In genomic region chrX:136778020-136778419, GRCh38 we compare ENCODE assay signal across 19 cellular contexts. TPM values are rescaled to one million over a fixed set of nuclear protein-coding genes. Genes with fewer than 3 reads are reported as not detected.
DNase-seq lines count a peak whose midpoint lies in the region; ATAC-seq, FAIRE-seq and TF ChIP-seq lines count a peak whose summit lies in the region.
"Had no signal": no experiment of that assay in that cellular context is flagged by ENCODE, and none has a peak within 500 bp of the region (broad histone marks: within the 10 kb centered on the region; RNA-seq: fewer than 3 reads in every experiment).

No MANE protein-coding gene starts in this region.

- H3K9ac ChIP-seq in GM12878 (ENCODE audit: control insufficient read depth, insufficient read depth, low read length) (no peak overlapping the region), subcutaneous abdominal adipose tissue (ENCODE audit: low read length in 5 of 5) (no peak overlapping the region)

- RAD21 ChIA-PET in GM12878 (lab: Charles Lee; ENCODE audit: unreplicated experiment), result interaction anchor here (2.4 kb wide), 1 partner anchor 18 kb away, joined by 7 read pairs; no protein-coding TSS in a partner anchor

- H3K4me2 ChIP-seq in GM12878 (ENCODE audit: control insufficient read depth, insufficient read depth), result no peak overlapping the region

- H3K4me3 ChIP-seq in GM12878, result no peak overlapping the region
- H3K4me3 ChIP-seq in subcutaneous abdominal adipose tissue (ENCODE audit: low read depth in 1 of 5, low read length in 5 of 5), result peak overlapping the region in 2 of 5 donors; percentile 8 to 15
- H3K4me3 ChIP-seq: vagina had no signal

- H3K36me3 ChIP-seq in GM12878 (ENCODE audit: control insufficient read depth in 2 of 2, insufficient read depth in 2 of 2, low read length in 1 of 2) (no peaks in the 10 kb centered on the region), subcutaneous abdominal adipose tissue (ENCODE audit: control insufficient read depth in 5 of 5, insufficient read depth in 5 of 5, low read length in 5 of 5) (peaks cover 0 to under 1% (median 0%) of the 10 kb centered on the region in 5 donors)
- H3K36me3 ChIP-seq: vagina had no signal

- H3K4me1 Mint-ChIP-seq in activated T-cell treated with anti-CD3 and anti-CD28 coated beads, Interleukin-2, amount 50 U/mL, for 72 hours (ENCODE audit: low read depth), result peaks cover 58% of the 10 kb centered on the region
- H3K4me1 Mint-ChIP-seq: nephron progenitor cell had no signal

- H2AFZ ChIP-seq in GM12878 (ENCODE audit: control insufficient read depth, low read depth, low read length), result no peak overlapping the region

- BruUV-seq in GM12878 (replicated peaks; lab: Mats Ljungman, UMichigan), result no TSS peak

- peak overlapping the region; percentile 97 for H3K27ac Mint-ChIP-seq in activated T-cell treated with anti-CD3 and anti-CD28 coated beads, Interleukin-2, amount 50 U/mL, for 72 hours
- H3K27ac Mint-ChIP-seq: nephron progenitor cell had no signal

- peaks cover 10 to 15% of the 10 kb centered on the region in 2 donors for H3K36me3 Mint-ChIP-seq in activated T-cell treated with anti-CD3 and anti-CD28 coated beads, Interleukin-2, amount 50 U/mL, for 72 hours (ENCODE audit: insufficient read depth in 2 of 2)

- ATAC-seq in activated T-cell treated with anti-CD3 and anti-CD28 coated beads, Interleukin-2, amount 50 U/mL, for 72 hours (replicated peaks in 1 of 2), result no peak
- ATAC-seq in GM12878 (peak; percentile 55), GM18870 (IDR thresholded peaks at IDR 0.05; ENCODE audit: unreplicated experiment) (no peak)
- ATAC-seq: PC-3 had no signal

- H3K27me3 ChIP-seq in GM12878 (replicated peaks in 1 of 2; ENCODE audit: control insufficient read depth in 2 of 2, insufficient read depth in 2 of 2, low read length in 1 of 2), result no peaks in the 10 kb centered on the region
- H3K27me3 ChIP-seq in subcutaneous abdominal adipose tissue (ENCODE audit: control insufficient read depth in 5 of 5, insufficient read depth in 4 of 5, low read length in 5 of 5), result peaks cover 0 to 4% (median 0%) of the 10 kb centered on the region in 5 donors
- H3K27me3 ChIP-seq: vagina had no signal

- TF ChIP-seq RAD21 in GM12878 (IDR thresholded peaks at IDR 0.05; ENCODE audit: insufficient read depth, low read depth, low read length), result no peak

- H3K9me3 Mint-ChIP-seq in activated T-cell treated with anti-CD3 and anti-CD28 coated beads, Interleukin-2, amount 50 U/mL, for 72 hours, result no peaks in the 10 kb centered on the region

- 35% methylated on average over 3 of the region's 3 CpGs for WGBS in GM12878 (ENCODE audit: insufficient coverage, insufficient replicate concordance, low lambda C conversion rate, missing lambda C conversion rate)

- peak overlapping the region; percentile 88 to 96 for H3K4me3 Mint-ChIP-seq in activated T-cell treated with anti-CD3 and anti-CD28 coated beads, Interleukin-2, amount 50 U/mL, for 72 hours
- H3K4me3 Mint-ChIP-seq: nephron progenitor cell had no signal

- H3K79me2 ChIP-seq in GM12878 (ENCODE audit: control insufficient read depth, insufficient read depth, low read length), result peaks cover 6% of the 10 kb centered on the region

- in situ Hi-C loops in GM12878 (cut with MboI), result no loop called here

- no peak for TF ChIP-seq POLR2A in GM12878 (IDR thresholded peaks at IDR 0.05; ENCODE audit: low read depth, low read length)

- intact Hi-C loops in GM12878 (cut with micrococcal nuclease; ENCODE audit: unreplicated experiment), result loop anchor here (5.0 kb wide), 1 partner anchor 89 kb away; no protein-coding TSS in a partner anchor

- TF ChIP-seq CTCF in GM12878 (IDR thresholded peaks at IDR 0.05 in 2 of 3, conservative IDR thresholded peaks at IDR 0.05 in 1 of 3; ENCODE audit: control insufficient read depth in 2 of 3, extremely low read depth in 1 of 3, insufficient read depth in 1 of 3, low read depth in 3 of 3, low read length in 3 of 3), result no peak

- POLR2A ChIA-PET in GM12878 (lab: Charles Lee), result interaction anchor here (1.5 kb wide), 1 partner anchor 10 kb away, joined by 7 read pairs; no protein-coding TSS in a partner anchor

- H3K27ac ChIP-seq in GM12878 (ENCODE audit: control insufficient read depth, insufficient read depth) (no peak overlapping the region), subcutaneous abdominal adipose tissue (ENCODE audit: low read depth, low read length) (peak overlapping the region; percentile 86)

- no peak for FAIRE-seq in GM12878 (lab: Jason Lieb, UNC)
- FAIRE-seq: bronchial epithelial cell had no signal

- CTCF ChIA-PET in GM12878 (lab: Yijun Ruan, JAX), result no interaction called here

- no peaks in the 10 kb centered on the region for H4K20me1 ChIP-seq in GM12878 (ENCODE audit: control insufficient read depth, insufficient read depth)

- peaks cover 18% of the 10 kb centered on the region for H3K27me3 Mint-ChIP-seq in activated T-cell treated with anti-CD3 and anti-CD28 coated beads, Interleukin-2, amount 50 U/mL, for 72 hours (ENCODE audit: low read depth)

- SMC1A ChIA-PET in GM12878 (lab: Charles Lee; ENCODE audit: uncharacterized antibody, unreplicated experiment), result interaction anchor here (0.5 to 2.2 kb wide), 3 partner anchors 67 to 234 kb away, joined by 3 to 7 read pairs (median 3); no protein-coding TSS in a partner anchor

- H3K4me1 ChIP-seq in GM12878 (ENCODE audit: control insufficient read depth, insufficient read depth, low read length) (peaks cover 3% of the 10 kb centered on the region; the same call in 1 of the 2 replicates), subcutaneous abdominal adipose tissue (ENCODE audit: control insufficient read depth in 5 of 5, insufficient read depth in 5 of 5, low read length in 5 of 5) (peaks cover 1 to 38% (median 24%) of the 10 kb centered on the region in 5 donors)

- no peak for TF ChIP-seq EP300 in GM12878 (IDR thresholded peaks at IDR 0.05; ENCODE audit: borderline replicate concordance in 1 of 2, control insufficient read depth in 1 of 2, low read depth in 2 of 2, low read length in 2 of 2)

- DNase-seq in activated T-cell treated with anti-CD3 and anti-CD28 coated beads, Interleukin-2, amount 50 U/mL, for 72 hours, result no peak
- no peak for DNase-seq in activated T-cell treated with anti-CD3 and anti-CD28 coated beads, Interleukin-2, amount 50 U/mL, for 48 hours
- DNase-seq in M059J (ENCODE audit: low read depth) (peak; percentile 45), GM12878 (ENCODE audit: low read depth, low spot score) (no peak), COR-L47 (lab: John Stamatoyannopoulos, UW) (no peak), NCI-H1694 treated with DMSO at 0.1 percent for 48 hours (lab: John Stamatoyannopoulos, UW) (no peak)
- DNase-seq: activated CD4-positive, alpha-beta T cell treated with anti-CD3 and anti-CD28 coated beads, Interleukin-2, amount 50 U/mL, for 48 hours; DMS 273 treated with DMSO at 0.1 percent for 48 hours; head of caudate nucleus; islet precursor cell; MV-4-11; NCI-H2081 treated with DMSO at 0.1 percent for 48 hours; NCI-H526; nephron progenitor cell; PC-3 had no signal

- H3K9me3 ChIP-seq in GM12878 (replicated peaks; ENCODE audit: control insufficient read depth, insufficient read depth, low read length) (no peaks in the 10 kb centered on the region), subcutaneous abdominal adipose tissue (ENCODE audit: control insufficient read depth in 5 of 5, low read length in 5 of 5) (no peaks in the 10 kb centered on the region)
- H3K9me3 ChIP-seq: vagina had no signal

TF ChIP-seq in GM12878, 131 proteins besides CTCF, POLR2A, EP300 and RAD21 (continues in another document):
- TF ChIP-seq ZBTB33 (IDR thresholded peaks at IDR 0.05), result no peak
- no peak for TF ChIP-seq ZNF274 (IDR thresholded peaks at IDR 0.05; ENCODE audit: insufficient read depth, insufficient read length)
- no peak for TF ChIP-seq SMARCA5 (IDR thresholded peaks at IDR 0.05)
- TF ChIP-seq EED (IDR thresholded peaks at IDR 0.05; ENCODE audit: low read depth), result no peak
- TF ChIP-seq HDAC6 (IDR thresholded peaks at IDR 0.05; ENCODE audit: unreplicated experiment), result no peak
- no peak for TF ChIP-seq RELA (IDR thresholded peaks at IDR 0.05; ENCODE audit: borderline replicate concordance, partially characterized antibody)
- TF ChIP-seq ZSCAN29 (IDR thresholded peaks at IDR 0.05), result no peak
- TF ChIP-seq HDAC2 (IDR thresholded peaks at IDR 0.05), result no peak
- no peak for TF ChIP-seq BRCA1 (IDR thresholded peaks at IDR 0.05; ENCODE audit: low read depth, low read length)

RNA-seq across cellular contexts. Expression of gene ARHGEF6, which starts 2.7 kb away (rescaled TPM):
- 10 to 100 TPM; 85.6 to 91.1 TPM for total RNA-seq in activated T-cell treated with anti-CD3 and anti-CD28 coated beads, Interleukin-2, amount 50 U/mL, for 72 hours
- total RNA-seq in M059J (2014; rRNA removed; shearing (Covaris generic)), result 12.5 and 18.0 TPM in 2 replicates
- total RNA-seq in GM12878 (2013; cell fraction: nucleolus; rRNA removed), result 22.3 and 23.5 TPM in 2 replicates
- 21.1 and 21.5 TPM in 2 replicates for total RNA-seq in GM12878 (2014; rRNA removed)
- 25.1 and 25.8 TPM in 2 replicates for total RNA-seq in GM12878 (2014; rRNA removed; fragmentation: Illumina TruSeq; extraction: Trizol)
- total RNA-seq in GM12878 (2021), result 18.8 and 18.9 TPM in 2 replicates
- polyA plus RNA-seq in GM12878 (2011; ENCODE audit: low read depth), result 10.8 TPM
- polyA plus RNA-seq in GM12878 (2011; rRNA removed), result 18.1 and 25.4 TPM in 2 replicates
- 9.3 and 10.1 TPM in 2 replicates for polyA plus RNA-seq in GM12878 (2011; cell fraction: cytosol; rRNA removed)
- polyA plus RNA-seq in GM12878 (2011; cell fraction: nucleus; rRNA removed), result 17.0 and 18.3 TPM in 2 replicates
- polyA plus RNA-seq in GM12878 (2012), result 12.9 and 15.3 TPM in 2 replicates
- polyA plus RNA-seq in GM12878 (2014; fragmentation: Illumina TruSeq; extraction: Trizol), result 29.7 and 37.7 TPM in 2 replicates
- polyA plus RNA-seq in GM12878 (2014; fragmentation: Nextera tagmentation; extraction: Ambion mirVana), result 1 to 10 TPM; 5.4 to 6.5 TPM
- 16.2 and 17.9 TPM in 2 replicates for polyA plus RNA-seq in GM12878 (2014; rRNA removed)
- 10 to 100 TPM; 13.7 to 13.8 TPM for polyA plus RNA-seq in GM12878 (2016; fragmentation: Nextera tagmentation; extraction: Ambion mirVana)
- polyA minus RNA-seq in GM12878 (2011; rRNA and poly(A)+ RNA removed), result 14.4 and 16.4 TPM in 2 replicates
- polyA minus RNA-seq in GM12878 (2011; cell fraction: cytosol; rRNA and poly(A)+ RNA removed), result 4.4 and 5.7 TPM in 2 replicates
- polyA minus RNA-seq in GM12878 (2011; cell fraction: nucleus; rRNA and poly(A)+ RNA removed), result 5.8 and 6.6 TPM in 2 replicates
